Comparison of ENCODE assay signal across 9 cellular contexts in the genomic region with DNA sequence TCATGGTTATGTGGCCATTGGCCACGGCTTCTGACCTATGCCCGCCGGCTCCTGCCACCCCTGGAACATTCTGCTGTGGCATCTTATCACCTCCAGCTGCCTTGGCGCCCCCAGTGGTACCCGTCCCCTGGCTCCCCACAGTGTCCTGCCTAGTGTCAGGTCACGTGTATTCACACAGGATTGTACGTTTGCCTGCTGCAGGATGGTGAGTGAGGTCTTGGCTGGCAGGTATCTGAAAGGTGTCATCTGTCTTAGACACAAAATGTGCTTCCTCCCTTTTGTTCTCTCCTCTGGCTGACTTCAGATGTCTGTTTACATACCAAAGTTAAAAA. TPM values are rescaled to one million over a fixed set of nuclear protein-coding genes. Genes with fewer than 3 reads are reported as not detected.
DNase-seq lines count a peak whose midpoint lies in the region; ATAC-seq and TF ChIP-seq lines count a peak whose summit lies in the region.
"Had no signal": no experiment of that assay in that cellular context is flagged by ENCODE, and none has a peak within 500 bp of the region (broad histone marks: within the 10 kb centered on the region; RNA-seq: fewer than 3 reads in every experiment).

No MANE protein-coding gene starts in this region.

- H3K9ac ChIP-seq in mammary epithelial cell (ENCODE audit: insufficient read depth, low read length) = no peak overlapping the region

- ATAC-seq in Right ventricle myocardium inferior (peak; percentile 16), upper lobe of right lung (no peak)

- WGBS in mammary epithelial cell (ENCODE audit: low coverage, missing lambda C conversion rate) = 60% methylated on average over 7 of the region's 7 CpGs
- whole genome bisulfite sequencing in mesodermal cell (ENCODE audit: insufficient coverage in 2 of 2), 2 experiments = 96 to 99% methylated on average over 7 of the region's 7 CpGs

- no peaks in the 10 kb centered on the region for H4K20me1 ChIP-seq in mammary epithelial cell (ENCODE audit: insufficient read depth, low read length)

- intact Hi-C loops in Right ventricle myocardium inferior (cut with DNase I) = no loop called here
- intact Hi-C loops in cardiac septum (cut with DNase I) = no loop called here
- intact Hi-C loops in mammary epithelial cell (cut with micrococcal nuclease) = no loop called here
- intact Hi-C loops in upper lobe of right lung (cut with DNase I) = no loop called here

- H3K9me3 ChIP-seq in mammary epithelial cell (replicated peaks; ENCODE audit: insufficient read depth, low read length) (peaks cover 42% of the 10 kb centered on the region), mesodermal cell (ENCODE audit: control insufficient read depth, low read length) (peaks cover 56% of the 10 kb centered on the region), upper lobe of right lung (no peaks in the 10 kb centered on the region)

- peak overlapping the region; percentile 38 for H3K27ac ChIP-seq in mammary epithelial cell (ENCODE audit: insufficient read depth, low read depth, low read length)
- H3K27ac ChIP-seq in mesodermal cell (ENCODE audit: low read depth, low read length, severe bottlenecking) = peak overlapping the region; percentile 98
- peak overlapping the region; percentile 32 for H3K27ac ChIP-seq in upper lobe of right lung

- H2AFZ ChIP-seq in mammary epithelial cell (ENCODE audit: low read depth, low read length) = no peak overlapping the region

- H3K36me3 ChIP-seq in mammary epithelial cell (ENCODE audit: insufficient read depth, low read length) = peaks cover 11% of the 10 kb centered on the region
- peaks cover 81% of the 10 kb centered on the region for H3K36me3 ChIP-seq in mesodermal cell (ENCODE audit: control insufficient read depth, insufficient read depth, low read length)
- H3K36me3 ChIP-seq in upper lobe of right lung = peaks cover 50% of the 10 kb centered on the region

- no peak for DNase-seq in Right ventricle myocardium inferior (ENCODE audit: missing footprints)
- DNase-seq in cardiac septum (ENCODE audit: low spot score) = no peak
- DNase-seq in mammary epithelial cell = no peak
- DNase-seq in upper lobe of right lung = no peak
- no peak for DNase-seq in UCSD-AML1 (lab: John Stamatoyannopoulos, UW; ENCODE audit: unreplicated experiment)
- DNase-seq in activated effector memory CD4-positive, alpha-beta T cell treated with anti-CD3 and anti-CD28 coated beads, Interleukin-2, amount 50 U/mL, for 16 hours = no peak
- DNase-seq in COR-L47 (lab: John Stamatoyannopoulos, UW) = no peak
- DNase-seq: NCI-H187 had no signal

- no peak overlapping the region for H3K4me2 ChIP-seq in mammary epithelial cell (ENCODE audit: insufficient read depth, low read depth, low read length)

- CTCF ChIA-PET in mammary epithelial cell (lab: Charles Lee; ENCODE audit: low non-redundant PET) = no interaction called here

- TF ChIP-seq CTCF in mammary epithelial cell (conservative IDR thresholded peaks at IDR 0.05 in 1 of 2, IDR thresholded peaks at IDR 0.05 in 1 of 2; ENCODE audit: extremely low read depth in 1 of 2, insufficient read depth in 1 of 2, low read depth in 1 of 2, low read length in 2 of 2) (no peak), upper lobe of right lung (IDR thresholded peaks at IDR 0.05) (no peak)

- no peaks in the 10 kb centered on the region for H3K27me3 ChIP-seq in mammary epithelial cell (ENCODE audit: insufficient read depth, low read length)
- no peaks in the 10 kb centered on the region for H3K27me3 ChIP-seq in upper lobe of right lung

- dilution Hi-C loops in mammary epithelial cell (cut with HindIII; ENCODE audit: low sequenced_read_pairs) = no loop called here

- in situ Hi-C loops in mammary epithelial cell (cut with MboI; ENCODE audit: low sequenced_read_pairs in 2 of 2) = no loop called here

- no TSS peak for BruUV-seq in mammary epithelial cell (replicated peaks; lab: Mats Ljungman, UMichigan)

- no peak overlapping the region for H3K4me3 ChIP-seq in mammary epithelial cell (replicated peaks in 1 of 3; ENCODE audit: insufficient read depth in 1 of 3, low read depth in 2 of 3, low read length in 3 of 3)
- no peak overlapping the region for H3K4me3 ChIP-seq in mesodermal cell (ENCODE audit: extremely low read depth, insufficient read depth, low read length, poor library complexity, severe bottlenecking)
- H3K4me3 ChIP-seq in upper lobe of right lung = no peak overlapping the region

- H3K79me2 ChIP-seq in mammary epithelial cell (ENCODE audit: insufficient read depth, low read length) = no peaks in the 10 kb centered on the region

- H3K4me1 ChIP-seq in mammary epithelial cell (ENCODE audit: insufficient read depth, low read length) = no peaks in the 10 kb centered on the region
- H3K4me1 ChIP-seq in mesodermal cell (ENCODE audit: control insufficient read depth, insufficient read depth, low read length, poor library complexity, severe bottlenecking) = no peaks in the 10 kb centered on the region
- H3K4me1 ChIP-seq in upper lobe of right lung = no peaks in the 10 kb centered on the region

RNA-seq across cellular contexts. Expression of a gene that starts 24.9 kb away (rescaled TPM):
- total RNA-seq in Right ventricle myocardium inferior = 6.7 TPM
- 3.0 TPM for total RNA-seq in cardiac septum
- 1 to 10 TPM; 3.5 to 4.1 TPM for total RNA-seq in mammary epithelial cell
- polyA plus RNA-seq in mammary epithelial cell = 3.9 TPM
- 0.57 TPM for polyA minus RNA-seq in mammary epithelial cell
- 8.8 TPM for polyA plus RNA-seq in mesodermal cell (2013, experiment 1 of 2)
- 9.1 TPM for polyA plus RNA-seq in mesodermal cell (2013, experiment 2 of 2)
- 7.0 TPM for total RNA-seq in upper lobe of right lung

RNA-seq across cellular contexts. Expression of a gene that starts 45.8 kb away (rescaled TPM):
- total RNA-seq in Right ventricle myocardium inferior (40.5 TPM), cardiac septum (42.8 TPM), mammary epithelial cell (10 to 100 TPM; 68.3 to 96.1 TPM), upper lobe of right lung (70.0 TPM)
- polyA plus RNA-seq in mammary epithelial cell = 115 TPM
- polyA minus RNA-seq in mammary epithelial cell = 45.0 TPM
- 69.2 TPM for polyA plus RNA-seq in mesodermal cell (2013, experiment 1 of 2)
- polyA plus RNA-seq in mesodermal cell (2013, experiment 2 of 2) = 62.5 TPM

Comparison
In these comparisons a context has a peak if more than half of its experiments do, and no peak if none do; other contexts are left out.
1. H3K27ac ChIP-seq: peak in every context shown above with its lines; median percentile 98 in mesodermal cell; 38 in mammary epithelial cell; 32 in upper lobe of right lung.